In the genomic region with DNA sequence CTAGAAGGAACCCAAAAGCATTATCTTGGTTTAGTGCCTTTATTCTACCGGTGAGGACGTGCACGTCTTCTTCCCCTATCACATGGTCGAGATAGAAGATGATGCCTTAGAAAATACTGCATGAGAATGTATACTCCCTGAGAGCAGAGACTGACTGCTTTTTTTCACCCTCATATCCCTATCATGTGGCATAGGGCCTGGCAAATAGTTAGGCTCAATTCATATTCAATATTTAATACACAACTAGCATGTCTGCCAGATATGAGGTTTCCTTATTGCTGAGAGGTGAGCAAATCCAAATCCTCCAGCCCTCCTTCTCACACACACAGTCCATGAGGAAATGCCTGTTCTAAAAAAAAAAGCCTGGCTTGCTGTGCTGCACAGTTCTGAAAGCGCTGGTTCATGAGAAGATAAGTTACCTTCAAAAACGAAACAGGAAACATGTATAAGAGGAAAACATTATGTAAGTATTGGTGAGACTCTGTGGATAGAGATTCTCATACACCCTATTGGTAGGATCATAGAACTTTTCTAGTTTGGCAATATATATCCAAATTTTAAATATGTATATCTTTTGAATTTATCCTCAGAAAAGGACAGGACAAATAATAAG, we compare ENCODE assay signal across 8 cellular contexts. TPM values are rescaled to one million over a fixed set of nuclear protein-coding genes. Genes with fewer than 3 reads are reported as not detected.
DNase-seq lines count a peak whose midpoint lies in the region; ATAC-seq and TF ChIP-seq lines count a peak whose summit lies in the region.

No MANE protein-coding gene starts in this region.

- H3K36me3 ChIP-seq in right lobe of liver (no peaks in the 10 kb centered on the region), H7 (replicated peaks; ENCODE audit: control insufficient read depth, insufficient read depth, low read length) (no peaks in the 10 kb centered on the region)

- DNase-seq in GM13976 (ENCODE audit: low spot score) (peak; percentile 63), SIG-M5 treated with dmso at 0.1 percent for 504 hours (lab: John Stamatoyannopoulos, UW; ENCODE audit: unreplicated experiment) (peak; percentile 86), right lobe of liver (no peak), NCI-H69 (lab: John Stamatoyannopoulos, UW) (no peak), NCI-H1105 (lab: John Stamatoyannopoulos, UW) (no peak), foreskin melanocyte (no peak), H7 (no peak)

- H3K9me3 ChIP-seq in right lobe of liver = no peaks in the 10 kb centered on the region

- intact Hi-C loops in right lobe of liver (cut with DNase I) = no loop called here

- 60% methylated on average over 6 of the region's 6 CpGs for WGBS in right lobe of liver (ENCODE audit: insufficient coverage, low coverage, low lambda C conversion rate, missing lambda C conversion rate)

- ATAC-seq in HG02678 (IDR thresholded peaks at IDR 0.05; ENCODE audit: unreplicated experiment) = peak; percentile 73
- ATAC-seq in right lobe of liver = peak; percentile 52 to 81 (median 76)

- in situ Hi-C loops in GM13976 (cut with MboI; ENCODE audit: low sequenced_read_pairs, unreplicated experiment) = no loop called here

- no peak overlapping the region for H3K4me3 ChIP-seq in right lobe of liver
- no peak overlapping the region for H3K4me3 ChIP-seq in H7 (ENCODE audit: insufficient read depth, low read depth, low read length)

- no peak for TF ChIP-seq CTCF in GM13976 (IDR thresholded peaks at IDR 0.05; ENCODE audit: borderline replicate concordance, control extremely low read depth, extremely low read depth, insufficient read depth, missing control alignments)
- TF ChIP-seq CTCF in right lobe of liver (IDR thresholded peaks at IDR 0.05) = no peak

- H3K4me1 ChIP-seq in right lobe of liver = no peaks in the 10 kb centered on the region

- no peak for TF ChIP-seq POLR2A in right lobe of liver (IDR thresholded peaks at IDR 0.05)

- H3K27ac ChIP-seq in right lobe of liver = no peak overlapping the region

- no peaks in the 10 kb centered on the region for H3K27me3 ChIP-seq in right lobe of liver
- H3K27me3 ChIP-seq in H7 (ENCODE audit: control insufficient read depth, insufficient read depth, low read length) = no peaks in the 10 kb centered on the region

RNA-seq across cellular contexts. Expression of gene ACAP2, which starts 15.5 kb away (rescaled TPM):
- 10 to 100 TPM; 15.1 to 21.7 (median 18.5) TPM for total RNA-seq in right lobe of liver
- total RNA-seq in H7 (2014; rRNA removed; shearing (Covaris generic)) = 27.5 and 45.9 TPM in 2 replicates

Comparison
In these comparisons a context has a peak if more than half of its experiments do, and no peak if none do; other contexts are left out.
1. DNase-seq: peak in GM13976 (single experiment) and SIG-M5 treated with dmso at 0.1 percent for 504 hours (single experiment); none in right lobe of liver (0 of 3), NCI-H69 (single experiment), NCI-H1105 (single experiment), foreskin melanocyte (single experiment) and H7 (single experiment).